Comparison of ENCODE assay signal across 18 cellular contexts in the genomic region with DNA sequence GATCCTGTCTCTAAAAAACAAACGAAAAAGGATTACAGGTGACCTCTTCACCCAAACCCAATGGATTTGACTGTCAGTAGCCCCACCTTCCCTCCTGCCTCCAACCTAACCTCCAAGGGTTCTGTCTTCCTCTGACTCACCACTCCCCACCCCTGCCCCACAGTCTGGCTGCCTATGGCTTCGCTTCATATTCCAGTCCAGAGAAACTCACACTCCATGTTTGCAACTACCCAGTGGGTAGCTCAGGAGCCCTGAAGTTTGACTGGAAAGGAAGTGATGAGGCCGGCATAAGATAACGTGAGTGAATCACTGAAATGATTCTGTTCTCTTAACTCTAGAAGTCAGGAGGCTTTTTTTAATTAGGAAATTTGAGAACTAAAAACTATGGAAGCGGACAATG.
DNase-seq lines count a peak whose midpoint lies in the region; ATAC-seq and TF ChIP-seq lines count a peak whose summit lies in the region.
"Had no signal": no experiment of that assay in that cellular context is flagged by ENCODE, and none has a peak within 500 bp of the region (broad histone marks: within the 10 kb centered on the region; RNA-seq: fewer than 3 reads in every experiment).

No MANE protein-coding gene starts in this region.

- H3K36me3 ChIP-seq in PC-3 (ENCODE audit: low read depth, low read length): no peaks in the 10 kb centered on the region
- H3K36me3 ChIP-seq: BLaER1 had no signal

- CTCF ChIA-PET in activated CD4-positive, alpha-beta T cell treated with anti-CD3 and anti-CD28 coated beads for 36 hours (lab: Charles Lee): interaction anchor here (0.6 to 1.6 kb wide), 3 partner anchors 146 to 299 kb away, joined by 3 read pairs; no protein-coding TSS in a partner anchor
- CTCF ChIA-PET in PC-3 (lab: Charles Lee): no interaction called here

- H3K9me3 ChIP-seq in PC-3 (ENCODE audit: low read length): no peaks in the 10 kb centered on the region
- H3K9me3 ChIP-seq: BLaER1 had no signal

- no peaks in the 10 kb centered on the region for H4K20me1 ChIP-seq in PC-3 (ENCODE audit: low read length)
- H4K20me1 ChIP-seq: BLaER1 had no signal

- no peak for DNase-seq in activated CD4-positive, alpha-beta T cell treated with anti-CD3 and anti-CD28 coated beads for 36 hours
- no peak for DNase-seq in activated CD4-positive, alpha-beta T cell treated with anti-CD3 and anti-CD28 coated beads for 4 hours
- DNase-seq in A172 (ENCODE audit: low spot score): peak; percentile 5
- peak; percentile 6 for DNase-seq in PC-3
- DNase-seq in fibroblast of pulmonary artery (ENCODE audit: low read depth): peak; percentile 47
- no peak for DNase-seq in natural killer cell treated with Interleukin-12 subunit alpha and Interleukin-12 subunit beta and Interleukin-15 and Interleukin-18, amount 100 ng/mL, for 72 hours (ENCODE audit: low spot score)
- no peak for DNase-seq in SIG-M5 (lab: John Stamatoyannopoulos, UW)
- DNase-seq in NCI-H345 treated with DMSO at 0.1 percent for 48 hours (lab: John Stamatoyannopoulos, UW; ENCODE audit: unreplicated experiment): no peak
- DNase-seq: Calu3; CD8-positive, alpha-beta T cell; DMS79 treated with DMSO at 0.1 percent for 48 hours; EL; HCEC 1CT had no signal

- H2AFZ ChIP-seq in PC-3 (ENCODE audit: low read length): no peak overlapping the region
- H2AFZ ChIP-seq: GM23338 had no signal

- H3K4me2 ChIP-seq in PC-3 (ENCODE audit: low read length): no peak overlapping the region
- H3K4me2 ChIP-seq: BLaER1, GM23338 had no signal

- peak; percentile 39 for ATAC-seq in activated CD4-positive, alpha-beta T cell treated with anti-CD3 and anti-CD28 coated beads for 36 hours
- ATAC-seq in PC-3: no peak
- ATAC-seq in natural killer cell treated with Interleukin-12 subunit alpha and Interleukin-12 subunit beta and Interleukin-15 and Interleukin-18, amount 100 ng/mL, for 72 hours: no peak
- ATAC-seq: CD8-positive, alpha-beta T cell; GM23338 had no signal

- H3K4me3 ChIP-seq in PC-3 (ENCODE audit: low read length) (no peak overlapping the region), fibroblast of pulmonary artery (replicated peaks; ENCODE audit: low read depth, low read length) (no peak overlapping the region)
- H3K4me3 ChIP-seq: BLaER1, GM12878, GM23338 had no signal

- H3K4me1 Mint-ChIP-seq in activated CD4-positive, alpha-beta T cell treated with anti-CD3 and anti-CD28 coated beads for 36 hours: peaks cover 23% of the 10 kb centered on the region
- peaks cover 0 to 3% of the 10 kb centered on the region in 2 donors for H3K4me1 Mint-ChIP-seq in natural killer cell treated with Interleukin-12 subunit alpha and Interleukin-12 subunit beta and Interleukin-15 and Interleukin-18, amount 100 ng/mL, for 72 hours (ENCODE audit: low read depth in 2 of 2)
- H3K4me1 Mint-ChIP-seq: CD14-positive monocyte had no signal

- BruUV-seq in PC-3 (replicated peaks; lab: Mats Ljungman, UMichigan): no TSS peak

- H3K9me2 ChIP-seq in PC-3 (replicated peaks; ENCODE audit: low read length): no peaks in the 10 kb centered on the region

- POLR2A ChIA-PET in activated CD4-positive, alpha-beta T cell treated with anti-CD3 and anti-CD28 coated beads for 36 hours (lab: Charles Lee): interaction anchor here (0.6 kb wide), 2 partner anchors 145 to 714 kb away, joined by 4 read pairs; no protein-coding TSS in a partner anchor
- POLR2A ChIA-PET in PC-3 (lab: Charles Lee; ENCODE audit: unreplicated experiment): interaction anchor here (0.7 kb wide), 1 partner anchor 13 kb away, joined by 3 read pairs; no protein-coding TSS in a partner anchor

- no peak overlapping the region for H3K27ac ChIP-seq in PC-3 (ENCODE audit: low read length)
- H3K27ac ChIP-seq: 22Rv1, BLaER1 had no signal

- no peak overlapping the region for H3K27ac Mint-ChIP-seq in activated CD4-positive, alpha-beta T cell treated with anti-CD3 and anti-CD28 coated beads for 36 hours
- no peak overlapping the region for H3K27ac Mint-ChIP-seq in natural killer cell treated with Interleukin-12 subunit alpha and Interleukin-12 subunit beta and Interleukin-15 and Interleukin-18, amount 100 ng/mL, for 72 hours
- H3K27ac Mint-ChIP-seq: CD14-positive monocyte; CD8-positive, alpha-beta T cell; GM23338 had no signal

- no peaks in the 10 kb centered on the region for H3K4me1 ChIP-seq in PC-3 (ENCODE audit: insufficient read depth, low read length)
- H3K4me1 ChIP-seq: BLaER1 had no signal

- H3F3A ChIP-seq in PC-3 (ENCODE audit: low read length, unreplicated experiment): no peaks in the 10 kb centered on the region

- H3K27me3 Mint-ChIP-seq in activated CD4-positive, alpha-beta T cell treated with anti-CD3 and anti-CD28 coated beads for 36 hours: no peaks in the 10 kb centered on the region
- no peaks in the 10 kb centered on the region for H3K27me3 Mint-ChIP-seq in natural killer cell treated with Interleukin-12 subunit alpha and Interleukin-12 subunit beta and Interleukin-15 and Interleukin-18, amount 100 ng/mL, for 72 hours

- H3K4me3 Mint-ChIP-seq in activated CD4-positive, alpha-beta T cell treated with anti-CD3 and anti-CD28 coated beads for 36 hours: no peak overlapping the region
- H3K4me3 Mint-ChIP-seq in natural killer cell treated with Interleukin-12 subunit alpha and Interleukin-12 subunit beta and Interleukin-15 and Interleukin-18, amount 100 ng/mL, for 72 hours: no peak overlapping the region
- H3K4me3 Mint-ChIP-seq: CD14-positive monocyte; CD8-positive, alpha-beta T cell; GM23338 had no signal

- no peaks in the 10 kb centered on the region for H3K79me2 ChIP-seq in PC-3 (ENCODE audit: low read length)

- TF ChIP-seq CTCF in PC-3 (conservative IDR thresholded peaks at IDR 0.05; ENCODE audit: low read depth, low read length) (no peak), fibroblast of pulmonary artery (IDR thresholded peaks at IDR 0.05; ENCODE audit: low read length, missing control alignments) (no peak)

- H3K9me3 Mint-ChIP-seq in activated CD4-positive, alpha-beta T cell treated with anti-CD3 and anti-CD28 coated beads for 36 hours (ENCODE audit: low read depth): no peaks in the 10 kb centered on the region
- H3K9me3 Mint-ChIP-seq in natural killer cell treated with Interleukin-12 subunit alpha and Interleukin-12 subunit beta and Interleukin-15 and Interleukin-18, amount 100 ng/mL, for 72 hours: no peaks in the 10 kb centered on the region
- H3K9me3 Mint-ChIP-seq: CD8-positive, alpha-beta T cell; GM23338 had no signal

- no peaks in the 10 kb centered on the region for H3K36me3 Mint-ChIP-seq in activated CD4-positive, alpha-beta T cell treated with anti-CD3 and anti-CD28 coated beads for 36 hours (ENCODE audit: low read depth)
- no peaks in the 10 kb centered on the region for H3K36me3 Mint-ChIP-seq in natural killer cell treated with Interleukin-12 subunit alpha and Interleukin-12 subunit beta and Interleukin-15 and Interleukin-18, amount 100 ng/mL, for 72 hours
- H3K36me3 Mint-ChIP-seq: CD14-positive monocyte; CD8-positive, alpha-beta T cell had no signal

- intact Hi-C loops in activated CD4-positive, alpha-beta T cell treated with anti-CD3 and anti-CD28 coated beads for 36 hours (cut with DNase I, micrococcal nuclease): no loop called here
- intact Hi-C loops in PC-3 (cut with micrococcal nuclease): no loop called here

- no peak overlapping the region for H3K9ac ChIP-seq in PC-3 (ENCODE audit: low read length)
- H3K9ac ChIP-seq: BLaER1 had no signal

- no peaks in the 10 kb centered on the region for H3K27me3 ChIP-seq in PC-3 (ENCODE audit: low read length)
- H3K27me3 ChIP-seq: BLaER1 had no signal

Comparison
In these comparisons a context has a peak if more than half of its experiments do, and no peak if none do; other contexts are left out.
1. DNase-seq: peak in A172 (single experiment), PC-3 (single experiment) and fibroblast of pulmonary artery (single experiment); none in activated CD4-positive, alpha-beta T cell treated with anti-CD3 and anti-CD28 coated beads for 36 hours (single experiment), activated CD4-positive, alpha-beta T cell treated with anti-CD3 and anti-CD28 coated beads for 4 hours (0 of 2), natural killer cell treated with Interleukin-12 subunit alpha and Interleukin-12 subunit beta and Interleukin-15 and Interleukin-18, amount 100 ng/mL, for 72 hours (single experiment), SIG-M5 (single experiment) and NCI-H345 treated with DMSO at 0.1 percent for 48 hours (single experiment).